Comparison of ENCODE assay signal across 19 cellular contexts in genomic region chr20:34744847-34745246, GRCh38.
"Had no signal": no experiment of that assay in that cellular context is flagged by ENCODE, and none has a peak within 500 bp of the region (broad histone marks: within the 10 kb centered on the region; RNA-seq: fewer than 3 reads in every experiment).

No MANE protein-coding gene starts in this region.

- H3K4me1 Mint-ChIP-seq: nephron progenitor cell had no signal

- H3K9me3 ChIP-seq: esophagus muscularis mucosa, gastrocnemius medialis, psoas muscle, sigmoid colon, uterus had no signal

- H3K27ac Mint-ChIP-seq: naive thymus-derived CD4-positive, alpha-beta T cell; nephron progenitor cell; type B pancreatic cell had no signal

- H3K4me1 ChIP-seq: esophagus muscularis mucosa, gastrocnemius medialis, parathyroid adenoma, psoas muscle, sigmoid colon, uterus had no signal

- H3K36me3 ChIP-seq: uterus had no signal

- H3K9me3 Mint-ChIP-seq: naive thymus-derived CD4-positive, alpha-beta T cell; nephron progenitor cell; type B pancreatic cell had no signal

- H3K4me3 Mint-ChIP-seq: naive thymus-derived CD4-positive, alpha-beta T cell; nephron progenitor cell; type B pancreatic cell had no signal

- H3K27ac ChIP-seq: esophagus muscularis mucosa, gastrocnemius medialis, hepatocyte, parathyroid adenoma, psoas muscle, sigmoid colon, skin epidermis, uterus had no signal

- DNase-seq: effector memory CD4-positive, alpha-beta T cell; gastrocnemius medialis; glutamatergic neuron; kidney; left colon; mammary epithelial cell; naive thymus-derived CD4-positive, alpha-beta T cell; nephron progenitor cell; psoas muscle; retina; sigmoid colon; stimulated activated CD4-positive, alpha-beta T cell treated with anti-CD3 and anti-CD28 coated beads, Interleukin-12 subunit alpha, Interleukin-12 subunit beta, amount 100 ng/mL, for 4 hours; stimulated activated naive CD4-positive, alpha-beta T cell treated with Interleukin-2 at 50 U/mL for 16 hours; uterus had no signal

- H3K27me3 ChIP-seq: esophagus muscularis mucosa, gastrocnemius medialis, hepatocyte, sigmoid colon, uterus had no signal

- ATAC-seq: gastrocnemius medialis; left colon; naive thymus-derived CD4-positive, alpha-beta T cell; psoas muscle had no signal

- H3K4me3 ChIP-seq: esophagus muscularis mucosa, gastrocnemius medialis, hepatocyte, psoas muscle, sigmoid colon, skin epidermis, uterus had no signal

- H3K27me3 Mint-ChIP-seq: naive thymus-derived CD4-positive, alpha-beta T cell; type B pancreatic cell had no signal
